In genomic region chr5:158409507-158409906, GRCh38 we compare ENCODE assay signal across 1 cellular context.
TF ChIP-seq lines count a peak whose summit lies in the region.

No MANE protein-coding gene starts in this region.

TF ChIP-seq in GM12878, 131 proteins besides CTCF, POLR2A, EP300 and RAD21 (continued from another document and continues in another):
- no peak for TF ChIP-seq CREB1 (IDR thresholded peaks at IDR 0.05; ENCODE audit: low read depth)
- TF ChIP-seq HDAC6 (IDR thresholded peaks at IDR 0.05; ENCODE audit: unreplicated experiment) = no peak
- TF ChIP-seq RBBP5 (conservative IDR thresholded peaks at IDR 0.05) = no peak
- TF ChIP-seq PRDM15 (CRISPR knock-in tag; IDR thresholded peaks at IDR 0.05) = no peak
- peak; percentile 63; the same call in 1 of the 2 replicates for TF ChIP-seq DPF2 (IDR thresholded peaks at IDR 0.05)
- no peak for TF ChIP-seq BRCA1 (IDR thresholded peaks at IDR 0.05; ENCODE audit: low read depth, low read length)
- TF ChIP-seq SIN3A (IDR thresholded peaks at IDR 0.05; ENCODE audit: low read depth, low read length) = no peak
- TF ChIP-seq HSF1 (IDR thresholded peaks at IDR 0.05; ENCODE audit: low read depth, low read length) = no peak
- no peak for TF ChIP-seq RFX5 (IDR thresholded peaks at IDR 0.05; ENCODE audit: low read depth, low read length)
- TF ChIP-seq NR2C2 (IDR thresholded peaks at IDR 0.05; ENCODE audit: borderline replicate concordance, control insufficient read depth, insufficient read length, low read depth) = no peak
- TF ChIP-seq SMC3 (IDR thresholded peaks at IDR 0.05; ENCODE audit: borderline replicate concordance, low read length) = no peak
- TF ChIP-seq CHD1 (IDR thresholded peaks at IDR 0.05; ENCODE audit: low read depth, low read length) = no peak
- no peak for TF ChIP-seq JUNB (IDR thresholded peaks at IDR 0.05)
- no peak for TF ChIP-seq SP1 (IDR thresholded peaks at IDR 0.05; ENCODE audit: low read depth, low read length)
- no peak for TF ChIP-seq ZNF384 (IDR thresholded peaks at IDR 0.05; ENCODE audit: borderline replicate concordance, low read depth, low read length)
- TF ChIP-seq SREBF1 (IDR thresholded peaks at IDR 0.05; ENCODE audit: low read length) = no peak
- no peak for TF ChIP-seq TCF7 (IDR thresholded peaks at IDR 0.05; ENCODE audit: borderline replicate concordance)
- no peak for TF ChIP-seq PBX3 (IDR thresholded peaks at IDR 0.05; ENCODE audit: insufficient replicate concordance, low read depth, low read length)
- TF ChIP-seq ZBED1 (IDR thresholded peaks at IDR 0.05; ENCODE audit: borderline replicate concordance) = no peak
- no peak for TF ChIP-seq PKNOX1 (IDR thresholded peaks at IDR 0.05)
- no peak for TF ChIP-seq SRF (IDR thresholded peaks at IDR 0.05; ENCODE audit: low read depth in 2 of 2, low read length in 2 of 2)
- peak; percentile 91 for TF ChIP-seq NR2F1 (conservative IDR thresholded peaks at IDR 0.05)
- TF ChIP-seq KAT2A (conservative IDR thresholded peaks at IDR 0.05; ENCODE audit: control insufficient read depth, low read depth, low read length) = no peak
- TF ChIP-seq RELB (IDR thresholded peaks at IDR 0.05; ENCODE audit: low read depth) = peak; percentile 94
- no peak for TF ChIP-seq KLF5 (IDR thresholded peaks at IDR 0.05; ENCODE audit: partially characterized antibody)
- TF ChIP-seq IKZF1 (conservative IDR thresholded peaks at IDR 0.05) = peak; percentile 49; the same call in 1 of the 2 replicates
- TF ChIP-seq NBN (IDR thresholded peaks at IDR 0.05) = no peak; the same call in 1 of the 2 replicates
- TF ChIP-seq NFIC (IDR thresholded peaks at IDR 0.05; ENCODE audit: low read depth, low read length) = peak; percentile 56; the same call in 1 of the 2 replicates
- no peak for TF ChIP-seq JUND (IDR thresholded peaks at IDR 0.05; ENCODE audit: low read depth, low read length)
- peak; percentile 49; the same call in 1 of the 2 replicates for TF ChIP-seq MLLT1 (IDR thresholded peaks at IDR 0.05)
- TF ChIP-seq FOXK2 (IDR thresholded peaks at IDR 0.05) = no peak
- no peak for TF ChIP-seq IRF4 (IDR thresholded peaks at IDR 0.05; ENCODE audit: low read depth, low read length)
- TF ChIP-seq BCL3 (IDR thresholded peaks at IDR 0.05; ENCODE audit: borderline replicate concordance, insufficient read depth, low read depth, low read length, poor library complexity, severe bottlenecking) = peak; percentile 84
- TF ChIP-seq CBX5 (IDR thresholded peaks at IDR 0.05; ENCODE audit: low read depth) = 0 out of 2 replicates have a peak, but pooled peaks have one; percentile 55
- TF ChIP-seq BCL11A (IDR thresholded peaks at IDR 0.05; ENCODE audit: low read depth, low read length) = no peak
- no peak for TF ChIP-seq ASH2L (IDR thresholded peaks at IDR 0.05; ENCODE audit: borderline replicate concordance, low read depth)
- TF ChIP-seq SMAD1 (IDR thresholded peaks at IDR 0.05; ENCODE audit: low read depth, partially characterized antibody) = peak; percentile 50
- TF ChIP-seq CHD2 (IDR thresholded peaks at IDR 0.05; ENCODE audit: borderline replicate concordance, low read depth, low read length) = no peak; the same call in 1 of the 2 replicates
- TF ChIP-seq MAX (IDR thresholded peaks at IDR 0.05; ENCODE audit: low read depth, low read length) = no peak
- no peak for TF ChIP-seq IRF5 (IDR thresholded peaks at IDR 0.05; ENCODE audit: borderline replicate concordance)
- TF ChIP-seq GABPA (IDR thresholded peaks at IDR 0.05; ENCODE audit: low read depth) = no peak
- no peak for TF ChIP-seq YBX1 (IDR thresholded peaks at IDR 0.05)
- TF ChIP-seq MTA2 (IDR thresholded peaks at IDR 0.05; ENCODE audit: low read depth) = peak; percentile 72
- TF ChIP-seq IRF3 (IDR thresholded peaks at IDR 0.05) = no peak
- TF ChIP-seq ZBTB11 (CRISPR knock-in tag; IDR thresholded peaks at IDR 0.05) = no peak
- peak; percentile 78 for TF ChIP-seq ATF7 (IDR thresholded peaks at IDR 0.05; ENCODE audit: low read depth)
